Comparison of ENCODE assay signal across 9 cellular contexts in genomic region chr16:3101018-3101840, GRCh38. TPM values are rescaled to one million over a fixed set of nuclear protein-coding genes. Genes with fewer than 3 reads are reported as not detected.
A peak's percentile ranks its signal among the peaks of the same experiment; 100 is the strongest.
DNase-seq lines count a peak whose midpoint lies in the region; ATAC-seq and TF ChIP-seq lines count a peak whose summit lies in the region.
"Had no signal": no experiment of that assay in that cellular context is flagged by ENCODE, and none has a peak within 500 bp of the region (broad histone marks: within the 10 kb centered on the region; RNA-seq: fewer than 3 reads in every experiment).

No MANE protein-coding gene starts in this region.

- ATAC-seq in stimulated activated naive CD8-positive, alpha-beta T cell treated with anti-CD3 and anti-CD28 coated beads, Interleukin-15, amount 100 ng/mL, for 72 hours, result peak; percentile 36
- ATAC-seq in GM19452 (IDR thresholded peaks at IDR 0.05; ENCODE audit: unreplicated experiment) (no peak), HG03565 (IDR thresholded peaks at IDR 0.05; ENCODE audit: unreplicated experiment) (no peak)

- no peaks in the 10 kb centered on the region for H3K9me3 ChIP-seq in hepatocyte (ENCODE audit: low read depth)

- H3K27ac Mint-ChIP-seq in activated T-cell treated with anti-CD3 and anti-CD28 coated beads, Interleukin-2, amount 50 U/mL, for 24 hours, result no peak overlapping the region
- H3K27ac Mint-ChIP-seq in stimulated activated naive CD8-positive, alpha-beta T cell treated with anti-CD3 and anti-CD28 coated beads, Interleukin-15, amount 100 ng/mL, for 72 hours, result peak overlapping the region; percentile 23 to 86

- no peak overlapping the region for H2AFZ ChIP-seq in hepatocyte

- H3K4me3 ChIP-seq in hepatocyte, result no peak overlapping the region

- TF ChIP-seq CTCF in hepatocyte (IDR thresholded peaks at IDR 0.05; ENCODE audit: poor library complexity), result peak; percentile 53

- no peaks in the 10 kb centered on the region for H3K27me3 Mint-ChIP-seq in activated T-cell treated with anti-CD3 and anti-CD28 coated beads, Interleukin-2, amount 50 U/mL, for 24 hours
- peaks cover 8% of the 10 kb centered on the region for H3K27me3 Mint-ChIP-seq in stimulated activated naive CD8-positive, alpha-beta T cell treated with anti-CD3 and anti-CD28 coated beads, Interleukin-15, amount 100 ng/mL, for 72 hours

- H4K20me1 ChIP-seq in hepatocyte (ENCODE audit: insufficient read depth, poor library complexity, severe bottlenecking), result no peaks in the 10 kb centered on the region

- no peaks in the 10 kb centered on the region for H3K9me2 ChIP-seq in hepatocyte (replicated peaks; ENCODE audit: insufficient read depth)

- H3K4me3 Mint-ChIP-seq in activated T-cell treated with anti-CD3 and anti-CD28 coated beads, Interleukin-2, amount 50 U/mL, for 24 hours, result peak overlapping the region; percentile 46
- H3K4me3 Mint-ChIP-seq in stimulated activated naive CD8-positive, alpha-beta T cell treated with anti-CD3 and anti-CD28 coated beads, Interleukin-15, amount 100 ng/mL, for 72 hours, result peak overlapping the region; percentile 89 to 96

- DNase-seq in NCI-H2227 (lab: John Stamatoyannopoulos, UW; ENCODE audit: unreplicated experiment) (peak; percentile 55), NCI-H2227 treated with DMSO at 0.1 percent for 48 hours (lab: John Stamatoyannopoulos, UW) (no peak), MV-4-11 (lab: John Stamatoyannopoulos, UW) (peak; percentile 70), hepatocyte (ENCODE audit: low spot score) (peak; percentile 68)
- peak; percentile 50 for DNase-seq in activated T-cell treated with anti-CD3 and anti-CD28 coated beads, Interleukin-2, amount 50 U/mL, for 24 hours
- peak; percentile 61 to 62 for DNase-seq in stimulated activated naive CD8-positive, alpha-beta T cell treated with anti-CD3 and anti-CD28 coated beads, Interleukin-15, amount 100 ng/mL, for 72 hours

- H3K4me2 ChIP-seq in hepatocyte, result no peak overlapping the region

- H3K9me3 Mint-ChIP-seq in activated T-cell treated with anti-CD3 and anti-CD28 coated beads, Interleukin-2, amount 50 U/mL, for 24 hours, result no peaks in the 10 kb centered on the region
- no peaks in the 10 kb centered on the region for H3K9me3 Mint-ChIP-seq in stimulated activated naive CD8-positive, alpha-beta T cell treated with anti-CD3 and anti-CD28 coated beads, Interleukin-15, amount 100 ng/mL, for 72 hours

- H3K4me1 ChIP-seq in hepatocyte (ENCODE audit: insufficient read depth), result peaks cover 4% of the 10 kb centered on the region

- H3K4me1 Mint-ChIP-seq in activated T-cell treated with anti-CD3 and anti-CD28 coated beads, Interleukin-2, amount 50 U/mL, for 24 hours (ENCODE audit: low read depth), result peaks cover 32% of the 10 kb centered on the region
- H3K4me1 Mint-ChIP-seq in stimulated activated naive CD8-positive, alpha-beta T cell treated with anti-CD3 and anti-CD28 coated beads, Interleukin-15, amount 100 ng/mL, for 72 hours, result peaks cover 60% of the 10 kb centered on the region

- no peaks in the 10 kb centered on the region for H3K36me3 ChIP-seq in hepatocyte (replicated peaks; ENCODE audit: insufficient read depth, low read depth)

- H3K27me3 ChIP-seq in hepatocyte, result peaks cover 10% of the 10 kb centered on the region

- no peaks in the 10 kb centered on the region for H3K79me2 ChIP-seq in hepatocyte

- no peak overlapping the region for H3K27ac ChIP-seq in hepatocyte

- no peaks in the 10 kb centered on the region for H3K36me3 Mint-ChIP-seq in activated T-cell treated with anti-CD3 and anti-CD28 coated beads, Interleukin-2, amount 50 U/mL, for 24 hours (ENCODE audit: low read depth)

- WGBS in hepatocyte (ENCODE audit: low lambda C conversion rate, missing lambda C conversion rate), result 61% methylated on average over 29 of the region's 29 CpGs

RNA-seq across cellular contexts. Expression of gene ZSCAN10, which starts 2.1 kb away (rescaled TPM):
- not detected in 2 replicates for total RNA-seq in hepatocyte
- not detected in 2 replicates for polyA plus RNA-seq in hepatocyte
- polyA plus RNA-seq: adipose tissue had no signal

RNA-seq across cellular contexts. Expression of gene ZNF205, which starts 11.2 kb away (rescaled TPM):
- total RNA-seq in hepatocyte, result 10.0 and 12.3 TPM in 2 replicates
- 12.6 and 13.2 TPM in 2 replicates for polyA plus RNA-seq in hepatocyte

RNA-seq across cellular contexts. Expression of gene ZNF213, which starts 33.6 kb away (rescaled TPM):
- 3.4 and 3.8 TPM in 2 replicates for total RNA-seq in hepatocyte
- 4.0 and 6.0 TPM in 2 replicates for polyA plus RNA-seq in hepatocyte

RNA-seq across cellular contexts. Expression of gene IL32, which starts 35.8 kb away (rescaled TPM):
- 82.0 and 110 TPM in 2 replicates for total RNA-seq in hepatocyte
- polyA plus RNA-seq in hepatocyte, result 124 and 131 TPM in 2 replicates

RNA-seq across cellular contexts. Expression of gene MMP25, which starts 54.9 kb away (rescaled TPM):
- 0.60 TPM in 1 of 2 replicates, not detected in the other for total RNA-seq in hepatocyte
- polyA plus RNA-seq in hepatocyte, result 6.3 and 8.7 TPM in 2 replicates
